In genomic region chr4:145501051-145501660, GRCh38 we compare ENCODE assay signal across 12 cellular contexts.
DNase-seq lines count a peak whose midpoint lies in the region; ATAC-seq, FAIRE-seq and TF ChIP-seq lines count a peak whose summit lies in the region.
"Had no signal": no experiment of that assay in that cellular context is flagged by ENCODE, and none has a peak within 500 bp of the region (broad histone marks: within the 10 kb centered on the region; RNA-seq: fewer than 3 reads in every experiment).

No MANE protein-coding gene starts in this region.

- peak; percentile 50 for ATAC-seq in GM21423 (IDR thresholded peaks at IDR 0.05; ENCODE audit: unreplicated experiment)
- peak; percentile 69 for ATAC-seq in HG03159 (IDR thresholded peaks at IDR 0.05; ENCODE audit: unreplicated experiment)

- no peak for TF ChIP-seq CTCF in GM20000 (IDR thresholded peaks at IDR 0.05; ENCODE audit: extremely low read depth, missing control alignments)

- peak; percentile 48 for FAIRE-seq in GM18507 (lab: Jason Lieb, UNC)

- DNase-seq in GM18507 (ENCODE audit: extremely low spot score, insufficient read length, low read depth): no peak
- DNase-seq in germinal center (ENCODE audit: low spot score): peak; percentile 64
- no peak for DNase-seq in GM20000 (ENCODE audit: low spot score)
- DNase-seq in activated CD4-positive, alpha-beta T cell treated with anti-CD3 and anti-CD28 coated beads, Interleukin-2, amount 50 U/mL, for 1 hour: no peak
- no peak for DNase-seq in NCI-H446 treated with DMSO at 0.1 percent for 48 hours (lab: John Stamatoyannopoulos, UW)
- no peak for DNase-seq in EL
- DNase-seq: activated T-cell treated with anti-CD3 and anti-CD28 coated beads for 4 hours, mesendoderm, MG63, T-helper 9 cell had no signal
